In the genomic region with DNA sequence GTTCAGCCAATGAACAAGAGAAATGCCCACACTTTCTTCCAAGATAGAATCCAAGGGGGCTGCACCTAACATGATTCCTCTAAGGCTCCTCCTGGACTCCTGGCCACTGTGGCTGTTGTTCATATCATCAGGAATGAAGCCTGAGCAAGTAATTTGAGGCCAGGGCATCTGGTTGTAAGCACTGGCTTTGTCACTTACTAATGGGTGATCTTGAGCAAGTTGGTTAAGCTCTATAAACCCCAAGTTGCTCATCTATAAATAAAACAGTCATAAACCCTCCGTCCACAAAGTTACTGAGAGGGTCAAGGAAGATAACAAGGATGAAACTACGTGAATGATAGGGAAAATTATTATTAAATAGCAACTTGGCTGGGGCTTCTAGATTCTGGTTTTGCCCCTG, we compare ENCODE assay signal across 15 cellular contexts. TPM values are rescaled to one million over a fixed set of nuclear protein-coding genes. Genes with fewer than 3 reads are reported as not detected.
A peak's percentile ranks its signal among the peaks of the same experiment; 100 is the strongest.
DNase-seq lines count a peak whose midpoint lies in the region; ATAC-seq and TF ChIP-seq lines count a peak whose summit lies in the region.
"Had no signal": no experiment of that assay in that cellular context is flagged by ENCODE, and none has a peak within 500 bp of the region (broad histone marks: within the 10 kb centered on the region; RNA-seq: fewer than 3 reads in every experiment).

No MANE protein-coding gene starts in this region.

- peak overlapping the region; percentile 60 to 91 for H3K27ac ChIP-seq in breast epithelium
- H3K27ac ChIP-seq in mammary epithelial cell (ENCODE audit: insufficient read depth, low read depth, low read length), result no peak overlapping the region
- H3K27ac ChIP-seq in neural progenitor cell, result no peak overlapping the region
- peak overlapping the region; percentile 73 to 85 (median 80) for H3K27ac ChIP-seq in upper lobe of left lung

- no peak overlapping the region for H3K4me3 ChIP-seq in breast epithelium
- no peak overlapping the region for H3K4me3 ChIP-seq in mammary epithelial cell (replicated peaks in 1 of 3; ENCODE audit: insufficient read depth in 1 of 3, low read depth in 2 of 3, low read length in 3 of 3)
- H3K4me3 ChIP-seq in neural progenitor cell, result no peak overlapping the region
- no peak overlapping the region for H3K4me3 ChIP-seq in upper lobe of left lung

- H3K27ac Mint-ChIP-seq in neural progenitor cell, result no peak overlapping the region
- H3K27ac Mint-ChIP-seq: activated naive CD4-positive, alpha-beta T cell treated with anti-CD3 and anti-CD28 coated beads, Interleukin-2, amount 10 ng/mL, durations not matched to agents 7 days and 5 days had no signal

- intact Hi-C loops in breast epithelium (cut with DNase I; ENCODE audit: low total_unique reads), result no loop called here
- intact Hi-C loops in mammary epithelial cell (cut with micrococcal nuclease), result no loop called here

- no peaks in the 10 kb centered on the region for H3K36me3 Mint-ChIP-seq in neural progenitor cell
- H3K36me3 Mint-ChIP-seq: activated naive CD4-positive, alpha-beta T cell treated with anti-CD3 and anti-CD28 coated beads, Interleukin-2, amount 10 ng/mL, durations not matched to agents 7 days and 5 days had no signal

- ATAC-seq in upper lobe of left lung (ENCODE audit: low FRiP score in 2 of 2) (no peak), GM21619 (IDR thresholded peaks at IDR 0.05; ENCODE audit: unreplicated experiment) (no peak), left lobe of liver (no peak)
- ATAC-seq: stimulated activated naive CD8-positive, alpha-beta T cell treated with anti-CD3 and anti-CD28 coated beads, Interleukin-15, Interleukin-2, amounts not matched to agents 100 U/mL and 50 U/mL, for 24 hours had no signal

- no peaks in the 10 kb centered on the region for H4K20me1 ChIP-seq in mammary epithelial cell (ENCODE audit: insufficient read depth, low read length)
- H4K20me1 ChIP-seq in neural progenitor cell (ENCODE audit: low read depth), result no peaks in the 10 kb centered on the region

- CTCF ChIA-PET in mammary epithelial cell (lab: Charles Lee; ENCODE audit: low non-redundant PET), result no interaction called here

- no peak overlapping the region for H3K4me3 Mint-ChIP-seq in neural progenitor cell
- H3K4me3 Mint-ChIP-seq: activated naive CD4-positive, alpha-beta T cell treated with anti-CD3 and anti-CD28 coated beads, Interleukin-2, amount 10 ng/mL, durations not matched to agents 7 days and 5 days; neural crest cell had no signal

- DNase-seq in breast epithelium (ENCODE audit: low spot score in 2 of 2), result no peak
- DNase-seq in mammary epithelial cell, result no peak
- peak; percentile 50 for DNase-seq in fibroblast of peridontal ligament (ENCODE audit: extremely low read depth)
- no peak for DNase-seq in neural progenitor cell (ENCODE audit: low spot score)
- no peak for DNase-seq in upper lobe of left lung
- DNase-seq in left lobe of liver (ENCODE audit: low spot score), result no peak
- no peak for DNase-seq in foreskin melanocyte
- DNase-seq: activated CD4-positive, alpha-beta T cell treated with anti-CD3 and anti-CD28 coated beads, Interleukin-2, amount 50 U/mL, for 48 hours; activated naive CD4-positive, alpha-beta T cell treated with anti-CD3 and anti-CD28 coated beads, Interleukin-2, amount 10 ng/mL, durations not matched to agents 7 days and 5 days; effector CD4-positive, alpha-beta T cell; NCI-H187 treated with DMSO at 0.1 percent for 48 hours; stimulated activated naive CD8-positive, alpha-beta T cell treated with anti-CD3 and anti-CD28 coated beads, Interleukin-15, Interleukin-2, amounts not matched to agents 100 U/mL and 50 U/mL, for 24 hours; T-helper 1 cell had no signal

- H3K4me2 ChIP-seq in mammary epithelial cell (ENCODE audit: insufficient read depth, low read depth, low read length), result no peak overlapping the region
- no peak overlapping the region for H3K4me2 ChIP-seq in neural progenitor cell

- no peak for TF ChIP-seq CTCF in breast epithelium (IDR thresholded peaks at IDR 0.05)
- TF ChIP-seq CTCF in mammary epithelial cell (conservative IDR thresholded peaks at IDR 0.05 in 1 of 2, IDR thresholded peaks at IDR 0.05 in 1 of 2; ENCODE audit: extremely low read depth in 1 of 2, insufficient read depth in 1 of 2, low read depth in 1 of 2, low read length in 2 of 2), result no peak
- no peak for TF ChIP-seq CTCF in neural progenitor cell (IDR thresholded peaks at IDR 0.05)
- TF ChIP-seq CTCF in upper lobe of left lung (IDR thresholded peaks at IDR 0.05), result no peak

- no peak overlapping the region for H2AFZ ChIP-seq in mammary epithelial cell (ENCODE audit: low read depth, low read length)
- peak overlapping the region; percentile 61 for H2AFZ ChIP-seq in neural progenitor cell (replicated peaks)

- H3K9ac ChIP-seq in mammary epithelial cell (ENCODE audit: insufficient read depth, low read length), result no peak overlapping the region
- no peak overlapping the region for H3K9ac ChIP-seq in neural progenitor cell

- no peak for TF ChIP-seq POLR2A in breast epithelium (IDR thresholded peaks at IDR 0.05)
- no peak for TF ChIP-seq POLR2A in upper lobe of left lung (IDR thresholded peaks at IDR 0.05)

- no peaks in the 10 kb centered on the region for H3K27me3 Mint-ChIP-seq in neural progenitor cell (ENCODE audit: insufficient read depth, low read depth)

- H3K9me3 Mint-ChIP-seq in neural progenitor cell, result no peaks in the 10 kb centered on the region
- H3K9me3 Mint-ChIP-seq: activated naive CD4-positive, alpha-beta T cell treated with anti-CD3 and anti-CD28 coated beads, Interleukin-2, amount 10 ng/mL, durations not matched to agents 7 days and 5 days; neural crest cell had no signal

- H3K36me3 ChIP-seq in breast epithelium (no peaks in the 10 kb centered on the region), mammary epithelial cell (ENCODE audit: insufficient read depth, low read length) (no peaks in the 10 kb centered on the region), neural progenitor cell (no peaks in the 10 kb centered on the region), upper lobe of left lung (no peaks in the 10 kb centered on the region)

- WGBS in mammary epithelial cell (ENCODE audit: low coverage, missing lambda C conversion rate), result 76% methylated on average over 2 of the region's 2 CpGs
- WGBS in upper lobe of left lung, 2 donors, result 59 to 69% methylated on average over 2 of the region's 2 CpGs

- in situ Hi-C loops in mammary epithelial cell (cut with MboI; ENCODE audit: low sequenced_read_pairs in 2 of 2), result no loop called here

- H3K79me2 ChIP-seq in mammary epithelial cell (ENCODE audit: insufficient read depth, low read length), result no peaks in the 10 kb centered on the region
- no peaks in the 10 kb centered on the region for H3K79me2 ChIP-seq in neural progenitor cell (ENCODE audit: low read depth)

- H3K4me1 ChIP-seq in breast epithelium (peaks cover 0 to 6% of the 10 kb centered on the region in 2 donors), mammary epithelial cell (ENCODE audit: insufficient read depth, low read length) (peaks cover 1% of the 10 kb centered on the region), neural progenitor cell (peaks cover 8% of the 10 kb centered on the region), upper lobe of left lung (peaks cover 17 to 22% (median 19%) of the 10 kb centered on the region in 4 donors)

- TF ChIP-seq EP300 in upper lobe of left lung (IDR thresholded peaks at IDR 0.05), result no peak

- BruUV-seq in mammary epithelial cell (replicated peaks; lab: Mats Ljungman, UMichigan), result no TSS peak

- H3K27me3 ChIP-seq in breast epithelium, result no peaks in the 10 kb centered on the region
- H3K27me3 ChIP-seq in mammary epithelial cell (ENCODE audit: insufficient read depth, low read length), result no peaks in the 10 kb centered on the region
- H3K27me3 ChIP-seq in neural progenitor cell, result no peaks in the 10 kb centered on the region
- no peaks in the 10 kb centered on the region for H3K27me3 ChIP-seq in upper lobe of left lung

- H3K9me3 ChIP-seq in breast epithelium (no peaks in the 10 kb centered on the region), mammary epithelial cell (replicated peaks; ENCODE audit: insufficient read depth, low read length) (no peaks in the 10 kb centered on the region), neural progenitor cell (ENCODE audit: low read depth) (no peaks in the 10 kb centered on the region), upper lobe of left lung (no peaks in the 10 kb centered on the region)

- dilution Hi-C loops in mammary epithelial cell (cut with HindIII; ENCODE audit: low sequenced_read_pairs), result no loop called here

- H3F3A ChIP-seq in neural progenitor cell (ENCODE audit: low read depth), result no peaks in the 10 kb centered on the region

- peaks cover 8% of the 10 kb centered on the region for H3K4me1 Mint-ChIP-seq in neural progenitor cell
- H3K4me1 Mint-ChIP-seq: activated naive CD4-positive, alpha-beta T cell treated with anti-CD3 and anti-CD28 coated beads, Interleukin-2, amount 10 ng/mL, durations not matched to agents 7 days and 5 days had no signal

RNA-seq across cellular contexts. Expression of gene CDC25A, which starts 58.3 kb away (rescaled TPM):
- total RNA-seq in breast epithelium (1 to 10 TPM in 2 of 3 donors, under 1 TPM in 1; 0.80 to 2.6 (median 1.3) TPM), mammary epithelial cell (10 to 100 TPM in 1 of 2 donors, 1 to 10 TPM in 1; 7.3 to 17.8 TPM), neural progenitor cell (ENCODE audit: low replicate concordance) (51.8 and 74.1 TPM in 2 replicates), upper lobe of left lung (1 to 10 TPM in 2 of 6 donors, under 1 TPM in 2, not detected in 2; 0.30 to 1.5 (median 0.93) TPM), left lobe of liver (0.58 TPM)
- polyA plus RNA-seq in mammary epithelial cell, result 16.3 TPM
- polyA minus RNA-seq in mammary epithelial cell, result 15.7 TPM

Comparison
In these comparisons a context has a peak if more than half of its experiments do, and no peak if none do; other contexts are left out.
1. H3K27ac ChIP-seq: peak in breast epithelium (2 of 2) and upper lobe of left lung (4 of 4); none in mammary epithelial cell (single experiment) and neural progenitor cell (single experiment).